In genomic region chr9:100028201-100028784, GRCh38 we compare ENCODE assay signal across 8 cellular contexts.
DNase-seq lines count a peak whose midpoint lies in the region; ATAC-seq and TF ChIP-seq lines count a peak whose summit lies in the region.

No MANE protein-coding gene starts in this region.

- no peak overlapping the region for H3K4me3 Mint-ChIP-seq in activated naive CD8-positive, alpha-beta T cell treated with anti-CD3 and anti-CD28 coated beads for 36 hours

- TF ChIP-seq CTCF in GM10248 (IDR thresholded peaks at IDR 0.05; ENCODE audit: control extremely low read depth, extremely low read depth, low read depth, missing control alignments) (peak; percentile 94), cardiac muscle cell (IDR thresholded peaks at IDR 0.05; ENCODE audit: low read depth, low read length) (peak; percentile 99)

- no peaks in the 10 kb centered on the region for H3K27me3 Mint-ChIP-seq in activated naive CD8-positive, alpha-beta T cell treated with anti-CD3 and anti-CD28 coated beads for 36 hours

- H3K9me3 Mint-ChIP-seq in activated naive CD8-positive, alpha-beta T cell treated with anti-CD3 and anti-CD28 coated beads for 36 hours: peaks cover 2% of the 10 kb centered on the region

- H3K27ac Mint-ChIP-seq in activated naive CD8-positive, alpha-beta T cell treated with anti-CD3 and anti-CD28 coated beads for 36 hours: no peak overlapping the region

- H3K36me3 ChIP-seq in H7 (replicated peaks; ENCODE audit: control insufficient read depth, insufficient read depth, low read length): no peaks in the 10 kb centered on the region
- H3K36me3 ChIP-seq in cardiac muscle cell: no peaks in the 10 kb centered on the region

- H3K4me3 ChIP-seq in H7 (ENCODE audit: insufficient read depth, low read depth, low read length): no peak overlapping the region
- H3K4me3 ChIP-seq in cardiac muscle cell: no peak overlapping the region

- peak; percentile 100 for ATAC-seq in SK-N-SH treated with all-trans-retinoic acid at 6 μM for 48 hours

- H3K4me1 ChIP-seq in cardiac muscle cell (ENCODE audit: low read depth): no peaks in the 10 kb centered on the region

- H3K4me1 Mint-ChIP-seq in activated naive CD8-positive, alpha-beta T cell treated with anti-CD3 and anti-CD28 coated beads for 36 hours: peaks cover 10% of the 10 kb centered on the region

- no peaks in the 10 kb centered on the region for H3K9me3 ChIP-seq in cardiac muscle cell (ENCODE audit: low read depth)

- POLR2A ChIA-PET in GM10248 (lab: Yijun Ruan, JAX): no interaction called here

- peak; percentile 66 for DNase-seq in GM10248 (ENCODE audit: extremely low spot score)
- DNase-seq in H7: peak; percentile 41
- peak; percentile 53 for DNase-seq in LoVo (ENCODE audit: low spot score)
- DNase-seq in activated naive CD8-positive, alpha-beta T cell treated with anti-CD3 and anti-CD28 coated beads for 36 hours: peak; percentile 65
- DNase-seq in cardiac muscle cell (ENCODE audit: low read depth in 1 of 2, low spot score in 1 of 2): peak; percentile 76 to 86
- peak; percentile 22 for DNase-seq in pulmonary artery endothelial cell (ENCODE audit: low read depth, low spot score)
- DNase-seq in mesenteric fat pad (ENCODE audit: low spot score): no peak

- CTCF ChIA-PET in GM10248 (lab: Yijun Ruan, JAX): interaction anchor here (0.6 to 3.0 kb wide), 18 partner anchors 8 to 209 kb away, joined by 3 to 23 read pairs (median 4); no protein-coding TSS in a partner anchor

- H3K27ac ChIP-seq in cardiac muscle cell: no peak overlapping the region

- H3K27me3 ChIP-seq in H7 (ENCODE audit: control insufficient read depth, insufficient read depth, low read length): no peaks in the 10 kb centered on the region
- no peaks in the 10 kb centered on the region for H3K27me3 ChIP-seq in cardiac muscle cell

- H3K36me3 Mint-ChIP-seq in activated naive CD8-positive, alpha-beta T cell treated with anti-CD3 and anti-CD28 coated beads for 36 hours: peaks cover 22% of the 10 kb centered on the region

TF ChIP-seq in SK-N-SH treated with all-trans-retinoic acid at 6 μM for 48 hours, 23 proteins besides CTCF, POLR2A, EP300 and RAD21:
- TF ChIP-seq SNAI2 (CRISPR knock-in tag; IDR thresholded peaks at IDR 0.05) (no peak), ISL1 (CRISPR knock-in tag; IDR thresholded peaks at IDR 0.05) (no peak), ZNF8 (CRISPR knock-in tag; IDR thresholded peaks at IDR 0.05) (no peak), TOX (CRISPR knock-in tag; IDR thresholded peaks at IDR 0.05; ENCODE audit: borderline replicate concordance) (no peak)
